Comparison of ENCODE assay signal across 9 cellular contexts in the genomic region with DNA sequence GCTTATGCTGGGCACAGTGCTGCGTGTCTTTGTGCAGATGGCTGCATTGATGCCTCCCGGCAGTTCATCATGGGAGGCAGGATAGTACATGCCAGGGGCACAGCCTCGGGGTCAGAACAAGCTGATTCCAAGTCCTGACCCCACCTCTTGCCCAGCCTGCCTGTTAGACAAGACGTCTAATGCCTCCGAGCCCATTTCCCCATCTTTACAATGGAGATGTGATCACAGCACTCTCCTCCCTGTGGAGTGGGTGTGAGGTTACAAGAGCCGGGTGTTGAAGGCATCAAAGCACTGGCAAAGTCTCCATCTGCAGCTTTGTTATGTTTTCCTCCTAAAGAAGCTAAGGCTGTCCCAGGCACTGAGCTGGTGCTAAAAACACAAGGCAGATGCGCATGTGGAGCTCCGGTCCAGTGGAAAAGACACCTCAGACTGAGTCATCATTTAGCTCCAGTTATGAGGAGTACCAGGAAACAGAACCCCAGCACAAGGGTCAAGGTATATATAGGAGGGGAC.
DNase-seq lines count a peak whose midpoint lies in the region; ATAC-seq and TF ChIP-seq lines count a peak whose summit lies in the region.
"Had no signal": no experiment of that assay in that cellular context is flagged by ENCODE, and none has a peak within 500 bp of the region (broad histone marks: within the 10 kb centered on the region; RNA-seq: fewer than 3 reads in every experiment).

No MANE protein-coding gene starts in this region.

- no peak overlapping the region for H2BK15ac ChIP-seq in H9 (ENCODE audit: low read depth, low read length)

- H3K4me2 ChIP-seq in PC-9 (peak overlapping the region; percentile 29), H9 (ENCODE audit: insufficient read depth, insufficient read length, low read length) (no peak overlapping the region)

- no peak overlapping the region for H3T11ph ChIP-seq in H9 (ENCODE audit: low read length)

- no peak overlapping the region for H4K8ac ChIP-seq in H9 (replicated peaks; ENCODE audit: insufficient read length, low read depth, low read length)

- no peak overlapping the region for H3K18ac ChIP-seq in H9 (ENCODE audit: insufficient read length, low read depth, low read length)

- no peaks in the 10 kb centered on the region for H3K36me3 ChIP-seq in PC-9 (ENCODE audit: low read depth)
- H3K36me3 ChIP-seq in rectal smooth muscle tissue (ENCODE audit: control insufficient read depth, insufficient read depth, low read length) = no peaks in the 10 kb centered on the region

- no peaks in the 10 kb centered on the region for H3K9me2 ChIP-seq in PC-9 (ENCODE audit: insufficient read depth)

- peaks cover 37 to 39% of the 10 kb centered on the region in 2 experiments for H3K4me1 Mint-ChIP-seq in H9
- peaks cover 11 to 18% of the 10 kb centered on the region in 2 donors for H3K4me1 Mint-ChIP-seq in effector memory CD8-positive, alpha-beta T cell (ENCODE audit: low read depth in 2 of 2)
- H3K4me1 Mint-ChIP-seq in activated T-helper 17 cell treated with anti-CD3 and anti-CD28 coated beads, Interleukin-2, amount 50 U/mL, for 72 hours = no peaks in the 10 kb centered on the region

- no peak overlapping the region for H2BK120ac ChIP-seq in H9 (ENCODE audit: low read depth, low read length, poor library complexity, severe bottlenecking)

- H3K4ac ChIP-seq in H9 (ENCODE audit: low read depth, low read length) = no peak overlapping the region

- H3K79me2 ChIP-seq in PC-9 (ENCODE audit: low read depth) (no peaks in the 10 kb centered on the region), H9 (ENCODE audit: insufficient read depth, low read length) (no peaks in the 10 kb centered on the region)

- no peak for ATAC-seq in effector memory CD8-positive, alpha-beta T cell (replicated peaks)
- ATAC-seq in activated T-helper 17 cell treated with anti-CD3 and anti-CD28 coated beads, Interleukin-2, amount 50 U/mL, for 72 hours (replicated peaks) = no peak

- H3K4me1 ChIP-seq in PC-9 (replicated peaks; ENCODE audit: insufficient read depth) = peaks cover 75% of the 10 kb centered on the region
- peaks cover 8% of the 10 kb centered on the region for H3K4me1 ChIP-seq in rectal smooth muscle tissue (ENCODE audit: control insufficient read depth, insufficient read depth, low read length)
- peaks cover 5% of the 10 kb centered on the region; the same call in 1 of the 2 replicates for H3K4me1 ChIP-seq in H9 (ENCODE audit: insufficient read depth, low read length)

- H2BK20ac ChIP-seq in H9 (ENCODE audit: low read depth, low read length, poor library complexity, severe bottlenecking) = no peak overlapping the region

- H3K9ac ChIP-seq in rectal smooth muscle tissue (ENCODE audit: low read length) (no peak overlapping the region), H9 (ENCODE audit: extremely low read depth, insufficient read length, low read length) (no peak overlapping the region)

- H3K14ac ChIP-seq in H9 (ENCODE audit: insufficient read depth, low read length) = no peak overlapping the region

- H3K27ac ChIP-seq in PC-9 (peak overlapping the region; percentile 7; the same call in 1 of the 2 replicates), rectal smooth muscle tissue (ENCODE audit: low read depth, low read length) (peak overlapping the region; percentile 41), H9 (ENCODE audit: insufficient read length, low read depth, low read length) (no peak overlapping the region)

- TF ChIP-seq CTCF in PC-9 (conservative IDR thresholded peaks at IDR 0.05) (no peak), fibroblast of mammary gland (conservative IDR thresholded peaks at IDR 0.05; ENCODE audit: control insufficient read depth, insufficient read depth, low read depth, low read length) (no peak), H9 (conservative IDR thresholded peaks at IDR 0.05) (no peak)

- no peak overlapping the region for H2AK5ac ChIP-seq in H9 (ENCODE audit: insufficient read length, low read length)

- no TSS peak for BruUV-seq in PC-9 (replicated peaks; lab: Mats Ljungman, UMichigan)

- no peak overlapping the region for H2BK12ac ChIP-seq in H9 (ENCODE audit: insufficient read length, low read depth, low read length)

- no peaks in the 10 kb centered on the region for H3K36me3 Mint-ChIP-seq in H9 (ENCODE audit: insufficient read depth in 1 of 3, low read depth in 3 of 3)
- H3K36me3 Mint-ChIP-seq in effector memory CD8-positive, alpha-beta T cell (ENCODE audit: insufficient read depth) = no peaks in the 10 kb centered on the region
- no peaks in the 10 kb centered on the region for H3K36me3 Mint-ChIP-seq in activated T-helper 17 cell treated with anti-CD3 and anti-CD28 coated beads, Interleukin-2, amount 50 U/mL, for 72 hours (ENCODE audit: low read depth)

- CTCF ChIA-PET in PC-9 (lab: Charles Lee) = interaction anchor here (0.6 to 1.4 kb wide), 3 partner anchors 108 to 159 kb away, joined by 3 to 5 read pairs (median 3); no protein-coding TSS in a partner anchor

- H3K23ac ChIP-seq in H9 (ENCODE audit: insufficient read length, low read depth, low read length) = no peak overlapping the region

- H3K79me1 ChIP-seq in H9 (ENCODE audit: insufficient read depth, low read depth, low read length, poor library complexity, severe bottlenecking) = no peaks in the 10 kb centered on the region

- H3K4me3 ChIP-seq in PC-9 = no peak overlapping the region
- H3K4me3 ChIP-seq in fibroblast of mammary gland (ENCODE audit: control insufficient read depth, low read depth, low read length) = no peak overlapping the region
- H3K4me3 ChIP-seq in rectal smooth muscle tissue (ENCODE audit: low read length) = no peak overlapping the region

- H2AFZ ChIP-seq in PC-9 = no peak overlapping the region
- no peak overlapping the region for H2AFZ ChIP-seq in H9 (ENCODE audit: low read length)

- POLR2A ChIA-PET in PC-9 (lab: Charles Lee; ENCODE audit: unreplicated experiment) = interaction anchor here (0.5 to 0.6 kb wide), 6 partner anchors 9 to 561 kb away, joined by 3 to 5 read pairs (median 4); a partner anchor contains a TSS

- WGBS in H9 (ENCODE audit: extremely low coverage, insufficient read length, low lambda C conversion rate) = no CpG with 5 or more reads among the region's 8 CpGs

- H4K5ac ChIP-seq in H9 (ENCODE audit: insufficient read length, low read depth, low read length) = no peak overlapping the region

- intact Hi-C loops in PC-9 (cut with micrococcal nuclease; ENCODE audit: unreplicated experiment) = no loop called here

- H3K23me2 ChIP-seq in H9 (ENCODE audit: insufficient read length, low read depth, low read length, poor library complexity, severe bottlenecking) = no peaks in the 10 kb centered on the region

- H3K9me3 Mint-ChIP-seq in H9 = no peaks in the 10 kb centered on the region
- H3K9me3 Mint-ChIP-seq in effector memory CD8-positive, alpha-beta T cell = no peaks in the 10 kb centered on the region
- no peaks in the 10 kb centered on the region for H3K9me3 Mint-ChIP-seq in activated T-helper 17 cell treated with anti-CD3 and anti-CD28 coated beads, Interleukin-2, amount 50 U/mL, for 72 hours

- H3K4me3 Mint-ChIP-seq in H9 = no peak overlapping the region
- H3K4me3 Mint-ChIP-seq in effector memory CD8-positive, alpha-beta T cell = no peak overlapping the region
- no peak overlapping the region for H3K4me3 Mint-ChIP-seq in activated T-helper 17 cell treated with anti-CD3 and anti-CD28 coated beads, Interleukin-2, amount 50 U/mL, for 72 hours

- DNase-seq in GM04504 (ENCODE audit: low read depth) (peak; percentile 78), PC-9 (peak; percentile 47), fibroblast of mammary gland (ENCODE audit: low read depth) (peak; percentile 95), H9 (no peak), T-helper 1 cell (no peak)
- DNase-seq in effector memory CD8-positive, alpha-beta T cell = no peak
- DNase-seq: stimulated activated CD4-positive, alpha-beta T cell treated with anti-CD3 and anti-CD28 coated beads, Interleukin-2, amount 100 ng/mL, for 48 hours had no signal

- H4K20me1 ChIP-seq in PC-9 (ENCODE audit: insufficient read depth) = no peaks in the 10 kb centered on the region
- H4K20me1 ChIP-seq in H9 (ENCODE audit: control insufficient read depth, insufficient read depth, insufficient read length) = no peaks in the 10 kb centered on the region

- H2BK5ac ChIP-seq in H9 (ENCODE audit: insufficient read length, low read length) = no peak overlapping the region

- no peaks in the 10 kb centered on the region for H3K9me3 ChIP-seq in PC-9 (ENCODE audit: insufficient read depth, low read depth)
- no peaks in the 10 kb centered on the region for H3K9me3 ChIP-seq in H9 (ENCODE audit: control insufficient read depth, low read depth, low read length)

- H4K91ac ChIP-seq in H9 (ENCODE audit: insufficient read length, low read depth, low read length) = no peak overlapping the region

- peaks cover 13% of the 10 kb centered on the region; the same call in 1 of the 2 replicates for H3F3A ChIP-seq in PC-9 (ENCODE audit: insufficient read depth, low read depth)

- H3K56ac ChIP-seq in H9 (ENCODE audit: insufficient read length, low read depth, low read length) = no peak overlapping the region

- H3K27ac Mint-ChIP-seq in H9 = no peak overlapping the region
- no peak overlapping the region for H3K27ac Mint-ChIP-seq in effector memory CD8-positive, alpha-beta T cell
- H3K27ac Mint-ChIP-seq in activated T-helper 17 cell treated with anti-CD3 and anti-CD28 coated beads, Interleukin-2, amount 50 U/mL, for 72 hours = no peak overlapping the region

- peaks cover 1% of the 10 kb centered on the region; the same call in 1 of the 2 replicates for H3K27me3 Mint-ChIP-seq in H9 (ENCODE audit: low read depth)
- H3K27me3 Mint-ChIP-seq in effector memory CD8-positive, alpha-beta T cell = no peaks in the 10 kb centered on the region
- H3K27me3 Mint-ChIP-seq in activated T-helper 17 cell treated with anti-CD3 and anti-CD28 coated beads, Interleukin-2, amount 50 U/mL, for 72 hours = no peaks in the 10 kb centered on the region

- H3K27me3 ChIP-seq in PC-9 (ENCODE audit: insufficient read depth, low read depth) (no peaks in the 10 kb centered on the region), rectal smooth muscle tissue (ENCODE audit: control insufficient read depth, insufficient read depth, low read length) (no peaks in the 10 kb centered on the region), H9 (ENCODE audit: insufficient read depth, low read length) (no peaks in the 10 kb centered on the region)

Comparison
In these comparisons a context has a peak if more than half of its experiments do, and no peak if none do; other contexts are left out.
1. DNase-seq: peak in GM04504 (single experiment), PC-9 (2 of 2) and fibroblast of mammary gland (single experiment); none in H9 (single experiment), effector memory CD8-positive, alpha-beta T cell (0 of 3) and T-helper 1 cell (0 of 5).